10 cellular contexts compared by ENCODE assay signal in genomic region chr2:12884713-12885282, GRCh38.
DNase-seq lines count a peak whose midpoint lies in the region; ATAC-seq, FAIRE-seq and TF ChIP-seq lines count a peak whose summit lies in the region.
"Had no signal": no experiment of that assay in that cellular context is flagged by ENCODE, and none has a peak within 500 bp of the region (broad histone marks: within the 10 kb centered on the region; RNA-seq: fewer than 3 reads in every experiment).

No MANE protein-coding gene starts in this region.

- peaks cover 17% of the 10 kb centered on the region for H3K4me1 ChIP-seq in endothelial cell of umbilical vein (ENCODE audit: control insufficient read depth, extremely low read depth, insufficient read depth, low read length)
- peaks cover 4 to 15% of the 10 kb centered on the region in 2 donors for H3K4me1 ChIP-seq in lung (ENCODE audit: control insufficient read depth in 2 of 2, insufficient read depth in 2 of 2, low read length in 2 of 2)
- no peaks in the 10 kb centered on the region for H3K4me1 ChIP-seq in colonic mucosa

- TF ChIP-seq POLR2A in endothelial cell of umbilical vein (IDR thresholded peaks at IDR 0.05; ENCODE audit: low read depth, low read length): no peak

- peak; percentile 67 for ATAC-seq in lung (ENCODE audit: insufficient read depth, low FRiP score)
- no peak for ATAC-seq in activated CD4-positive, alpha-beta T cell treated with anti-CD3 and anti-CD28 coated beads for 36 hours

- H3K9me1 ChIP-seq in endothelial cell of umbilical vein (replicated peaks; ENCODE audit: control insufficient read depth, extremely low read depth, insufficient read depth, low read length): no peaks in the 10 kb centered on the region

- peak; percentile 88 for FAIRE-seq in endothelial cell of umbilical vein (lab: Jason Lieb, UNC)
- FAIRE-seq: colon had no signal

- no peaks in the 10 kb centered on the region for H4K20me1 ChIP-seq in endothelial cell of umbilical vein (replicated peaks; ENCODE audit: control insufficient read depth, extremely low read depth, insufficient read depth, low read length)

- peaks cover 1% of the 10 kb centered on the region for H3K27me3 Mint-ChIP-seq in activated CD4-positive, alpha-beta T cell treated with anti-CD3 and anti-CD28 coated beads for 36 hours
- H3K27me3 Mint-ChIP-seq in activated naive CD4-positive, alpha-beta T cell treated with anti-CD3 and anti-CD28 coated beads, Interleukin-2, amount 10 ng/mL, durations not matched to agents 7 days and 5 days: peaks cover 8% of the 10 kb centered on the region

- TF ChIP-seq CTCF in AG04449 (IDR thresholded peaks at IDR 0.05; ENCODE audit: insufficient read depth, low read length, missing control alignments) (no peak), endothelial cell of umbilical vein (IDR thresholded peaks at IDR 0.05; ENCODE audit: extremely low read depth in 1 of 2, insufficient read depth in 1 of 2, low read depth in 1 of 2, low read length in 2 of 2) (no peak), lung (IDR thresholded peaks at IDR 0.05; ENCODE audit: control extremely low read depth, extremely low read depth) (no peak), colonic mucosa (IDR thresholded peaks at IDR 0.05) (no peak)

- H3K36me3 ChIP-seq in endothelial cell of umbilical vein (ENCODE audit: control insufficient read depth in 2 of 2, extremely low read depth in 1 of 2, insufficient read depth in 2 of 2, low read length in 2 of 2): no peaks in the 10 kb centered on the region
- H3K36me3 ChIP-seq in lung (ENCODE audit: control insufficient read depth in 2 of 2, insufficient read depth in 2 of 2, low read length in 2 of 2): no peaks in the 10 kb centered on the region
- H3K36me3 ChIP-seq in colonic mucosa: no peaks in the 10 kb centered on the region

- H3K4me3 ChIP-seq in AG04449 (ENCODE audit: low read depth, low read length): no peak overlapping the region
- no peak overlapping the region for H3K4me3 ChIP-seq in endothelial cell of umbilical vein (replicated peaks in 1 of 3; ENCODE audit: insufficient read depth in 1 of 3, low read depth in 1 of 3, low read length in 3 of 3)
- H3K4me3 ChIP-seq in lung: no peak overlapping the region
- no peak overlapping the region for H3K4me3 ChIP-seq in colonic mucosa

- WGBS in lung, 2 donors: 50 to 51% methylated on average over 7 of the region's 7 CpGs

- no peaks in the 10 kb centered on the region for H3K9me3 Mint-ChIP-seq in activated CD4-positive, alpha-beta T cell treated with anti-CD3 and anti-CD28 coated beads for 36 hours (ENCODE audit: low read depth)
- no peaks in the 10 kb centered on the region for H3K9me3 Mint-ChIP-seq in activated naive CD4-positive, alpha-beta T cell treated with anti-CD3 and anti-CD28 coated beads, Interleukin-2, amount 10 ng/mL, durations not matched to agents 7 days and 5 days
- H3K9me3 Mint-ChIP-seq: mesothelial cell of epicardium had no signal

- H3K27me3 ChIP-seq in endothelial cell of umbilical vein (ENCODE audit: control insufficient read depth in 2 of 2, insufficient read depth in 2 of 2, low read length in 2 of 2) (no peaks in the 10 kb centered on the region), lung (ENCODE audit: control insufficient read depth, insufficient read depth) (no peaks in the 10 kb centered on the region), colonic mucosa (no peaks in the 10 kb centered on the region)

- H3K9me3 ChIP-seq in endothelial cell of umbilical vein (replicated peaks; ENCODE audit: control insufficient read depth, insufficient read depth, low read length) (no peaks in the 10 kb centered on the region), lung (ENCODE audit: control insufficient read depth in 2 of 2, insufficient read depth in 1 of 2, low read length in 1 of 2) (no peaks in the 10 kb centered on the region), colonic mucosa (no peaks in the 10 kb centered on the region)

- H3K4me2 ChIP-seq in endothelial cell of umbilical vein (ENCODE audit: insufficient read depth, low read length): peak overlapping the region; percentile 67

- no TSS peak for BruUV-seq in endothelial cell of umbilical vein (replicated peaks; lab: Mats Ljungman, UMichigan)

- no peaks in the 10 kb centered on the region for H3K36me3 Mint-ChIP-seq in activated CD4-positive, alpha-beta T cell treated with anti-CD3 and anti-CD28 coated beads for 36 hours (ENCODE audit: low read depth)
- H3K36me3 Mint-ChIP-seq in activated naive CD4-positive, alpha-beta T cell treated with anti-CD3 and anti-CD28 coated beads, Interleukin-2, amount 10 ng/mL, durations not matched to agents 7 days and 5 days: no peaks in the 10 kb centered on the region
- H3K36me3 Mint-ChIP-seq: mesothelial cell of epicardium had no signal

- no peak overlapping the region for H3K9ac ChIP-seq in endothelial cell of umbilical vein (replicated peaks; ENCODE audit: extremely low read depth, insufficient read depth, low read length)
- no peak overlapping the region for H3K9ac ChIP-seq in colonic mucosa (ENCODE audit: low read depth in 2 of 2, low read length in 2 of 2)

- H3K4me1 Mint-ChIP-seq in activated CD4-positive, alpha-beta T cell treated with anti-CD3 and anti-CD28 coated beads for 36 hours: no peaks in the 10 kb centered on the region
- H3K4me1 Mint-ChIP-seq in activated naive CD4-positive, alpha-beta T cell treated with anti-CD3 and anti-CD28 coated beads, Interleukin-2, amount 10 ng/mL, durations not matched to agents 7 days and 5 days: no peaks in the 10 kb centered on the region

- CTCF ChIA-PET in AG04449 (lab: Yijun Ruan, JAX) (interaction anchor here (0.9 to 1.2 kb wide), 2 partner anchors 82 to 168 kb away, joined by 3 read pairs; partner anchors contain the start of gene TRIB2), endothelial cell of umbilical vein (lab: Charles Lee) (interaction anchor here (1.1 to 1.2 kb wide), 3 partner anchors 29 to 122 kb away, joined by 3 to 4 read pairs (median 3); no protein-coding TSS in a partner anchor)
- CTCF ChIA-PET in activated CD4-positive, alpha-beta T cell treated with anti-CD3 and anti-CD28 coated beads for 36 hours (lab: Charles Lee): no interaction called here
- CTCF ChIA-PET in activated naive CD4-positive, alpha-beta T cell treated with anti-CD3 and anti-CD28 coated beads, Interleukin-2, amount 10 ng/mL, durations not matched to agents 7 days and 5 days (lab: Charles Lee): no interaction called here

- no peaks in the 10 kb centered on the region for H3K79me2 ChIP-seq in endothelial cell of umbilical vein (ENCODE audit: control insufficient read depth, insufficient read depth, low read length)

- peak overlapping the region; percentile 70 for H3K27ac ChIP-seq in endothelial cell of umbilical vein (ENCODE audit: insufficient read depth, low read depth, low read length)
- H3K27ac ChIP-seq in lung (ENCODE audit: low read depth in 1 of 2, low read length in 1 of 2): peak overlapping the region; percentile 18 to 74
- H3K27ac ChIP-seq in colonic mucosa: no peak overlapping the region

- POLR2A ChIA-PET in AG04449 (lab: Yijun Ruan, JAX): no interaction called here
- POLR2A ChIA-PET in endothelial cell of umbilical vein (lab: Charles Lee): no interaction called here
- POLR2A ChIA-PET in activated CD4-positive, alpha-beta T cell treated with anti-CD3 and anti-CD28 coated beads for 36 hours (lab: Charles Lee): no interaction called here

- peak overlapping the region; percentile 65 for H2AFZ ChIP-seq in endothelial cell of umbilical vein (ENCODE audit: low read depth, low read length)

- no peak overlapping the region for H3K27ac Mint-ChIP-seq in activated CD4-positive, alpha-beta T cell treated with anti-CD3 and anti-CD28 coated beads for 36 hours
- H3K27ac Mint-ChIP-seq in activated naive CD4-positive, alpha-beta T cell treated with anti-CD3 and anti-CD28 coated beads, Interleukin-2, amount 10 ng/mL, durations not matched to agents 7 days and 5 days: no peak overlapping the region
- H3K27ac Mint-ChIP-seq: mesothelial cell of epicardium had no signal

- dilution Hi-C loops in endothelial cell of umbilical vein (cut with MboI; ENCODE audit: extremely low pct_ligation_motif_present, low sequenced_read_pairs): no loop called here

- H3K4me3 Mint-ChIP-seq in activated CD4-positive, alpha-beta T cell treated with anti-CD3 and anti-CD28 coated beads for 36 hours: no peak overlapping the region
- H3K4me3 Mint-ChIP-seq in activated naive CD4-positive, alpha-beta T cell treated with anti-CD3 and anti-CD28 coated beads, Interleukin-2, amount 10 ng/mL, durations not matched to agents 7 days and 5 days: no peak overlapping the region
- H3K4me3 Mint-ChIP-seq: mesothelial cell of epicardium had no signal

- intact Hi-C loops in endothelial cell of umbilical vein (cut with micrococcal nuclease) (loop anchor here (1.0 kb wide), 3 partner anchors 27 to 166 kb away; no protein-coding TSS in a partner anchor), colonic mucosa (cut with DNase I) (no loop called here)
- intact Hi-C loops in activated CD4-positive, alpha-beta T cell treated with anti-CD3 and anti-CD28 coated beads for 36 hours (cut with DNase I, micrococcal nuclease): no loop called here

- DNase-seq in AG04449 (ENCODE audit: low read depth, low spot score) (peak; percentile 59), MV-4-11 (lab: John Stamatoyannopoulos, UW) (peak; percentile 51), endothelial cell of umbilical vein (ENCODE audit: low read depth, low spot score) (peak; percentile 59), lung (ENCODE audit: low spot score) (peak; percentile 32), NCI-H526 (lab: John Stamatoyannopoulos, UW) (no peak), colonic mucosa (no peak)
- DNase-seq in activated CD4-positive, alpha-beta T cell treated with anti-CD3 and anti-CD28 coated beads for 36 hours: no peak
- no peak for DNase-seq in activated naive CD4-positive, alpha-beta T cell treated with anti-CD3 and anti-CD28 coated beads, Interleukin-2, amount 10 ng/mL, durations not matched to agents 7 days and 5 days

TF ChIP-seq in endothelial cell of umbilical vein, 7 proteins besides CTCF, POLR2A, EP300 and RAD21:
- TF ChIP-seq FOS (IDR thresholded peaks at IDR 0.05; ENCODE audit: borderline replicate concordance, insufficient read depth, low read length) (peak; percentile 48), POLR2AphosphoS5 (IDR thresholded peaks at IDR 0.05; ENCODE audit: insufficient read depth, low read depth, low read length) (peak; percentile 71), GATA2 (IDR thresholded peaks at IDR 0.05; ENCODE audit: insufficient read depth, insufficient read length, low read depth, low read length) (peak; percentile 21), JUN (IDR thresholded peaks at IDR 0.05; ENCODE audit: borderline replicate concordance, insufficient read depth, insufficient read length, low read depth) (peak; percentile 80), MYC (IDR thresholded peaks at IDR 0.05; ENCODE audit: low read depth, low read length) (no peak)

Comparison
In these comparisons a context has a peak if more than half of its experiments do, and no peak if none do; other contexts are left out.
1. DNase-seq: peak in AG04449 (single experiment), MV-4-11 (single experiment), endothelial cell of umbilical vein (single experiment) and lung (single experiment); none in activated CD4-positive, alpha-beta T cell treated with anti-CD3 and anti-CD28 coated beads for 36 hours (single experiment), activated naive CD4-positive, alpha-beta T cell treated with anti-CD3 and anti-CD28 coated beads, Interleukin-2, amount 10 ng/mL, durations not matched to agents 7 days and 5 days (single experiment), NCI-H526 (0 of 2) and colonic mucosa (single experiment).
2. CTCF ChIA-PET loops: an anchor here in AG04449 (0.9 to 1.2 kb wide) and endothelial cell of umbilical vein (1.1 to 1.2 kb wide); none called in activated CD4-positive, alpha-beta T cell treated with anti-CD3 and anti-CD28 coated beads for 36 hours and activated naive CD4-positive, alpha-beta T cell treated with anti-CD3 and anti-CD28 coated beads, Interleukin-2, amount 10 ng/mL, durations not matched to agents 7 days and 5 days.